10 cellular contexts compared by ENCODE assay signal in genomic region chr9:112784020-112784788, GRCh38. TPM values are rescaled to one million over a fixed set of nuclear protein-coding genes. Genes with fewer than 3 reads are reported as not detected.
DNase-seq lines count a peak whose midpoint lies in the region; ATAC-seq, FAIRE-seq and TF ChIP-seq lines count a peak whose summit lies in the region.
"Had no signal": no experiment of that assay in that cellular context is flagged by ENCODE, and none has a peak within 500 bp of the region (broad histone marks: within the 10 kb centered on the region; RNA-seq: fewer than 3 reads in every experiment).

No MANE protein-coding gene starts in this region.

- dilution Hi-C loops in endothelial cell of umbilical vein (cut with MboI; ENCODE audit: extremely low pct_ligation_motif_present, low sequenced_read_pairs): no loop called here

- peak overlapping the region; percentile 51 for H3K4me2 ChIP-seq in H9 (ENCODE audit: insufficient read depth, insufficient read length, low read length)
- no peak overlapping the region for H3K4me2 ChIP-seq in endothelial cell of umbilical vein (ENCODE audit: insufficient read depth, low read length)

- peak overlapping the region in 1 of 3 experiments; percentile 54; a peak in 1 of 7 replicates for H3K27ac Mint-ChIP-seq in H9
- H3K27ac Mint-ChIP-seq in neural crest cell (ENCODE audit: unreplicated experiment): no peak overlapping the region
- H3K27ac Mint-ChIP-seq in activated CD4-positive, alpha-beta memory T cell treated with anti-CD3 and anti-CD28 coated beads, Interleukin-2, amount 10 ng/mL, durations not matched to agents 7 days and 5 days: no peak overlapping the region
- H3K27ac Mint-ChIP-seq: IgD-negative memory B cell had no signal

- H3K27me3 Mint-ChIP-seq in H9 (ENCODE audit: low read depth): no peaks in the 10 kb centered on the region
- H3K27me3 Mint-ChIP-seq in neural crest cell (ENCODE audit: low read depth): no peaks in the 10 kb centered on the region
- H3K27me3 Mint-ChIP-seq in activated CD4-positive, alpha-beta memory T cell treated with anti-CD3 and anti-CD28 coated beads, Interleukin-2, amount 10 ng/mL, durations not matched to agents 7 days and 5 days: no peaks in the 10 kb centered on the region
- H3K27me3 Mint-ChIP-seq: IgD-negative memory B cell had no signal

- ATAC-seq in HG03469 (IDR thresholded peaks at IDR 0.05; ENCODE audit: unreplicated experiment) (no peak), GM21576 (IDR thresholded peaks at IDR 0.05; ENCODE audit: unreplicated experiment) (no peak)

- BruUV-seq in endothelial cell of umbilical vein (replicated peaks; lab: Mats Ljungman, UMichigan): no TSS peak

- peak; percentile 28 for FAIRE-seq in endothelial cell of umbilical vein (lab: Jason Lieb, UNC)

- no peak overlapping the region for H2BK20ac ChIP-seq in H9 (ENCODE audit: low read depth, low read length, poor library complexity, severe bottlenecking)

- H3K23ac ChIP-seq in H9 (ENCODE audit: insufficient read length, low read depth, low read length): no peak overlapping the region

- H3K56ac ChIP-seq in H9 (ENCODE audit: insufficient read length, low read depth, low read length): no peak overlapping the region

- H2BK12ac ChIP-seq in H9 (ENCODE audit: insufficient read length, low read depth, low read length): no peak overlapping the region

- H4K91ac ChIP-seq in H9 (ENCODE audit: insufficient read length, low read depth, low read length): no peak overlapping the region

- H3K23me2 ChIP-seq in H9 (ENCODE audit: insufficient read length, low read depth, low read length, poor library complexity, severe bottlenecking): no peaks in the 10 kb centered on the region

- CTCF ChIA-PET in endothelial cell of umbilical vein (lab: Charles Lee): no interaction called here
- CTCF ChIA-PET in activated CD4-positive, alpha-beta memory T cell treated with anti-CD3 and anti-CD28 coated beads, Interleukin-2, amount 10 ng/mL, durations not matched to agents 7 days and 5 days (lab: Charles Lee): interaction anchor here (0.6 kb wide), 1 partner anchor 315 kb away, joined by 3 read pairs; no protein-coding TSS in a partner anchor

- no peak overlapping the region for H2BK120ac ChIP-seq in H9 (ENCODE audit: low read depth, low read length, poor library complexity, severe bottlenecking)

- no peak overlapping the region for H3K9ac ChIP-seq in H9 (ENCODE audit: extremely low read depth, insufficient read length, low read length)
- H3K9ac ChIP-seq in endothelial cell of umbilical vein (replicated peaks; ENCODE audit: extremely low read depth, insufficient read depth, low read length): no peak overlapping the region

- H3K27me3 ChIP-seq in H9 (ENCODE audit: insufficient read depth, low read length) (no peaks in the 10 kb centered on the region), endothelial cell of umbilical vein (ENCODE audit: control insufficient read depth in 2 of 2, insufficient read depth in 2 of 2, low read length in 2 of 2) (no peaks in the 10 kb centered on the region)
- H3K27me3 ChIP-seq: esophagus muscularis mucosa had no signal

- H3K14ac ChIP-seq in H9 (ENCODE audit: insufficient read depth, low read length): no peak overlapping the region

- no peak overlapping the region for H2BK15ac ChIP-seq in H9 (ENCODE audit: low read depth, low read length)

- H3K36me3 ChIP-seq in endothelial cell of umbilical vein (ENCODE audit: control insufficient read depth in 2 of 2, extremely low read depth in 1 of 2, insufficient read depth in 2 of 2, low read length in 2 of 2): no peaks in the 10 kb centered on the region
- H3K36me3 ChIP-seq: esophagus muscularis mucosa had no signal

- H3K36me3 Mint-ChIP-seq in H9 (ENCODE audit: insufficient read depth in 1 of 3, low read depth in 3 of 3) (no peaks in the 10 kb centered on the region), neural crest cell (ENCODE audit: low read depth) (no peaks in the 10 kb centered on the region)
- H3K36me3 Mint-ChIP-seq in activated CD4-positive, alpha-beta memory T cell treated with anti-CD3 and anti-CD28 coated beads, Interleukin-2, amount 10 ng/mL, durations not matched to agents 7 days and 5 days (ENCODE audit: low read depth): no peaks in the 10 kb centered on the region

- H3K9me3 Mint-ChIP-seq in H9 (no peaks in the 10 kb centered on the region), neural crest cell (no peaks in the 10 kb centered on the region)
- no peaks in the 10 kb centered on the region for H3K9me3 Mint-ChIP-seq in activated CD4-positive, alpha-beta memory T cell treated with anti-CD3 and anti-CD28 coated beads, Interleukin-2, amount 10 ng/mL, durations not matched to agents 7 days and 5 days

- H4K20me1 ChIP-seq in H9 (ENCODE audit: control insufficient read depth, insufficient read depth, insufficient read length): no peaks in the 10 kb centered on the region
- no peaks in the 10 kb centered on the region for H4K20me1 ChIP-seq in endothelial cell of umbilical vein (replicated peaks; ENCODE audit: control insufficient read depth, extremely low read depth, insufficient read depth, low read length)

- TF ChIP-seq CTCF in H9 (conservative IDR thresholded peaks at IDR 0.05): no peak
- no peak for TF ChIP-seq CTCF in endothelial cell of umbilical vein (IDR thresholded peaks at IDR 0.05; ENCODE audit: extremely low read depth in 1 of 2, insufficient read depth in 1 of 2, low read depth in 1 of 2, low read length in 2 of 2)
- TF ChIP-seq CTCF in neural crest cell (conservative IDR thresholded peaks at IDR 0.05): no peak

- no peak overlapping the region for H3K4ac ChIP-seq in H9 (ENCODE audit: low read depth, low read length)

- H3K9me3 ChIP-seq in H9 (ENCODE audit: control insufficient read depth, low read depth, low read length) (no peaks in the 10 kb centered on the region), endothelial cell of umbilical vein (replicated peaks; ENCODE audit: control insufficient read depth, insufficient read depth, low read length) (no peaks in the 10 kb centered on the region)
- H3K9me3 ChIP-seq: esophagus muscularis mucosa had no signal

- no peak overlapping the region for H4K8ac ChIP-seq in H9 (replicated peaks; ENCODE audit: insufficient read length, low read depth, low read length)

- peak overlapping the region; percentile 46 to 64 for H3K4me3 Mint-ChIP-seq in H9
- no peak overlapping the region for H3K4me3 Mint-ChIP-seq in neural crest cell
- H3K4me3 Mint-ChIP-seq in activated CD4-positive, alpha-beta memory T cell treated with anti-CD3 and anti-CD28 coated beads, Interleukin-2, amount 10 ng/mL, durations not matched to agents 7 days and 5 days: no peak overlapping the region
- H3K4me3 Mint-ChIP-seq: IgD-negative memory B cell had no signal

- no peak overlapping the region for H3K4me3 ChIP-seq in endothelial cell of umbilical vein (replicated peaks in 1 of 3; ENCODE audit: insufficient read depth in 1 of 3, low read depth in 1 of 3, low read length in 3 of 3)
- H3K4me3 ChIP-seq: esophagus muscularis mucosa had no signal

- peaks cover 3% of the 10 kb centered on the region; the same call in 1 of the 2 replicates for H3K4me1 ChIP-seq in H9 (ENCODE audit: insufficient read depth, low read length)
- no peaks in the 10 kb centered on the region for H3K4me1 ChIP-seq in endothelial cell of umbilical vein (ENCODE audit: control insufficient read depth, extremely low read depth, insufficient read depth, low read length)

- H3T11ph ChIP-seq in H9 (ENCODE audit: low read length): no peak overlapping the region

- peaks cover 10% of the 10 kb centered on the region in 2 experiments; a peak in 3 of 4 replicates for H3K4me1 Mint-ChIP-seq in H9
- H3K4me1 Mint-ChIP-seq in neural crest cell: peaks cover 19% of the 10 kb centered on the region
- H3K4me1 Mint-ChIP-seq in activated CD4-positive, alpha-beta memory T cell treated with anti-CD3 and anti-CD28 coated beads, Interleukin-2, amount 10 ng/mL, durations not matched to agents 7 days and 5 days: peaks cover 9% of the 10 kb centered on the region

- WGBS in H9 (ENCODE audit: extremely low coverage, insufficient read length, low lambda C conversion rate): no CpG with 5 or more reads among the region's 7 CpGs

- H3K27ac ChIP-seq in H9 (ENCODE audit: insufficient read length, low read depth, low read length) (no peak overlapping the region), endothelial cell of umbilical vein (ENCODE audit: insufficient read depth, low read depth, low read length) (no peak overlapping the region)
- H3K27ac ChIP-seq: esophagus muscularis mucosa had no signal

- no peak overlapping the region for H2AFZ ChIP-seq in H9 (ENCODE audit: low read length)
- no peak overlapping the region for H2AFZ ChIP-seq in endothelial cell of umbilical vein (ENCODE audit: low read depth, low read length)

- no peak for TF ChIP-seq POLR2A in endothelial cell of umbilical vein (IDR thresholded peaks at IDR 0.05; ENCODE audit: low read depth, low read length)

- DNase-seq in H9 (peak; percentile 57), NCI-H524 (lab: John Stamatoyannopoulos, UW) (peak; percentile 63 to 83), endothelial cell of umbilical vein (ENCODE audit: low read depth, low spot score) (peak; percentile 28), neural crest cell (ENCODE audit: low read depth, low spot score) (peak; percentile 11), NK-92 (lab: John Stamatoyannopoulos, UW; ENCODE audit: unreplicated experiment) (no peak)
- DNase-seq in activated CD4-positive, alpha-beta memory T cell treated with anti-CD3 and anti-CD28 coated beads, Interleukin-2, amount 10 ng/mL, durations not matched to agents 7 days and 5 days: no peak

- H3K79me1 ChIP-seq in H9 (ENCODE audit: insufficient read depth, low read depth, low read length, poor library complexity, severe bottlenecking): no peaks in the 10 kb centered on the region

- H2BK5ac ChIP-seq in H9 (ENCODE audit: insufficient read length, low read length): no peak overlapping the region

- no peak overlapping the region for H3K18ac ChIP-seq in H9 (ENCODE audit: insufficient read length, low read depth, low read length)

- POLR2A ChIA-PET in endothelial cell of umbilical vein (lab: Charles Lee): no interaction called here
- POLR2A ChIA-PET in activated CD4-positive, alpha-beta memory T cell treated with anti-CD3 and anti-CD28 coated beads, Interleukin-2, amount 10 ng/mL, durations not matched to agents 7 days and 5 days (lab: Charles Lee): no interaction called here

- no peak overlapping the region for H2AK5ac ChIP-seq in H9 (ENCODE audit: insufficient read length, low read length)

- H3K79me2 ChIP-seq in H9 (ENCODE audit: insufficient read depth, low read length) (0 out of 2 replicates have a peak, but pooled peaks cover 3% of the 10 kb centered on the region), endothelial cell of umbilical vein (ENCODE audit: control insufficient read depth, insufficient read depth, low read length) (no peaks in the 10 kb centered on the region)

- no peak overlapping the region for H4K5ac ChIP-seq in H9 (ENCODE audit: insufficient read length, low read depth, low read length)

- H3K9me1 ChIP-seq in endothelial cell of umbilical vein (replicated peaks; ENCODE audit: control insufficient read depth, extremely low read depth, insufficient read depth, low read length): no peaks in the 10 kb centered on the region

- intact Hi-C loops in endothelial cell of umbilical vein (cut with micrococcal nuclease): no loop called here

RNA-seq across cellular contexts. Expression of gene SNX30, which starts 33.6 kb away (rescaled TPM):
- total RNA-seq in H9 (2021) (10.0 and 10.3 TPM in 2 replicates), endothelial cell of umbilical vein (6.3 and 6.8 TPM in 2 replicates), neural crest cell (14.5 and 15.5 TPM in 2 replicates)
- polyA plus RNA-seq in endothelial cell of umbilical vein: 1.9 and 2.8 TPM in 2 replicates
- 2.1 and 2.3 TPM in 2 replicates for polyA plus RNA-seq in endothelial cell of umbilical vein (2011; cell fraction: cytosol; rRNA removed)
- 6.4 and 6.6 TPM in 2 replicates for polyA plus RNA-seq in endothelial cell of umbilical vein (2011; cell fraction: nucleus; rRNA removed)
- polyA plus RNA-seq in endothelial cell of umbilical vein (2012): 4.5 and 4.6 TPM in 2 replicates
- 9.3 and 18.7 TPM in 2 replicates for polyA minus RNA-seq in endothelial cell of umbilical vein
- polyA minus RNA-seq in endothelial cell of umbilical vein (2011; cell fraction: cytosol; rRNA and poly(A)+ RNA removed): 4.2 TPM
- 5.5 and 6.3 TPM in 2 replicates for polyA minus RNA-seq in endothelial cell of umbilical vein (2011; cell fraction: nucleus; rRNA and poly(A)+ RNA removed)
- 1 to 10 TPM; 8.2 to 8.4 TPM for total RNA-seq in activated CD4-positive, alpha-beta memory T cell treated with anti-CD3 and anti-CD28 coated beads, Interleukin-2, amount 10 ng/mL, durations not matched to agents 7 days and 5 days

Comparison
In these comparisons a context has a peak if more than half of its experiments do, and no peak if none do; other contexts are left out.
1. DNase-seq: peak in H9 (single experiment), NCI-H524 (2 of 2), endothelial cell of umbilical vein (single experiment) and neural crest cell (single experiment); none in activated CD4-positive, alpha-beta memory T cell treated with anti-CD3 and anti-CD28 coated beads, Interleukin-2, amount 10 ng/mL, durations not matched to agents 7 days and 5 days (single experiment) and NK-92 (single experiment).
2. H3K4me3 Mint-ChIP-seq: peak in H9 (2 of 2); none in neural crest cell (single experiment) and activated CD4-positive, alpha-beta memory T cell treated with anti-CD3 and anti-CD28 coated beads, Interleukin-2, amount 10 ng/mL, durations not matched to agents 7 days and 5 days (single experiment).